In genomic region chr5:159916841-159917761, GRCh38 we compare ENCODE assay signal across 8 cellular contexts. TPM values are rescaled to one million over a fixed set of nuclear protein-coding genes. Genes with fewer than 3 reads are reported as not detected.
DNase-seq lines count a peak whose midpoint lies in the region; ATAC-seq and TF ChIP-seq lines count a peak whose summit lies in the region.

No MANE protein-coding gene starts in this region.

- H3K4me3 ChIP-seq in BJ (ENCODE audit: low read depth, low read length) (peak overlapping the region; percentile 33), Peyer's patch (peak overlapping the region; percentile 25 to 76 (median 46)), fibroblast of lung (replicated peaks in 1 of 4; ENCODE audit: control extremely low read depth in 1 of 4, insufficient read depth in 1 of 4, low read depth in 3 of 4, low read length in 4 of 4) (peak overlapping the region; percentile 18 to 75 (median 40)), osteoblast (ENCODE audit: insufficient read depth, low read length) (peak overlapping the region; percentile 66)

- TF ChIP-seq POLR2A in Peyer's patch (IDR thresholded peaks at IDR 0.05): no peak

- H3K4me1 ChIP-seq in Peyer's patch (peaks cover 0 to 22% (median 5%) of the 10 kb centered on the region in 4 donors), fibroblast of lung (ENCODE audit: control insufficient read depth, extremely low read depth, insufficient read depth, low read length) (peaks cover 6% of the 10 kb centered on the region), osteoblast (ENCODE audit: insufficient read depth, low read length) (peaks cover 18% of the 10 kb centered on the region)

- TF ChIP-seq CTCF in BJ (IDR thresholded peaks at IDR 0.05; ENCODE audit: insufficient read depth, low read depth, low read length) (0 out of 2 replicates have a peak, but pooled peaks have one; percentile 19), Peyer's patch (IDR thresholded peaks at IDR 0.05) (no peak), fibroblast of lung (conservative IDR thresholded peaks at IDR 0.05 in 1 of 2, IDR thresholded peaks at IDR 0.05 in 1 of 2; ENCODE audit: low read depth in 1 of 2, low read length in 2 of 2) (no peak), osteoblast (IDR thresholded peaks at IDR 0.05; ENCODE audit: extremely low read depth, low read depth, low read length) (peak; percentile 28)

- H3K9ac ChIP-seq in fibroblast of lung (ENCODE audit: insufficient read depth, low read length): no peak overlapping the region

- peak overlapping the region in 2 of 4 donors; percentile 27 to 80 for H3K27ac ChIP-seq in Peyer's patch
- no peak overlapping the region for H3K27ac ChIP-seq in fibroblast of lung (ENCODE audit: insufficient read depth, low read length)
- no peak overlapping the region for H3K27ac ChIP-seq in osteoblast (ENCODE audit: low read depth, low read length)

- POLR2A ChIA-PET in BJ (lab: Charles Lee): no interaction called here

- H2AFZ ChIP-seq in fibroblast of lung (ENCODE audit: low read length) (peak overlapping the region; percentile 3), osteoblast (ENCODE audit: low read length) (peak overlapping the region; percentile 76)

- H3K36me3 ChIP-seq in BJ (ENCODE audit: control insufficient read depth, insufficient read depth, low read length) (no peaks in the 10 kb centered on the region), Peyer's patch (no peaks in the 10 kb centered on the region), fibroblast of lung (ENCODE audit: control insufficient read depth, insufficient read depth, low read length) (no peaks in the 10 kb centered on the region), osteoblast (ENCODE audit: insufficient read depth, low read length) (no peaks in the 10 kb centered on the region)

- no peak for DNase-seq in BJ (ENCODE audit: low read depth)
- no peak for DNase-seq in Peyer's patch
- no peak for DNase-seq in fibroblast of lung (ENCODE audit: low read depth in 2 of 2)
- DNase-seq in osteoblast (ENCODE audit: insufficient read length, low spot score, missing footprints): peak; percentile 78
- DNase-seq in DMS153 (lab: John Stamatoyannopoulos, UW): no peak
- DNase-seq in NOMO-1 (lab: John Stamatoyannopoulos, UW; ENCODE audit: unreplicated experiment in 2 of 2): no peak
- DNase-seq in activated CD8-positive, alpha-beta memory T cell treated with anti-CD3 and anti-CD28 coated beads, Interleukin-2, amount 50 U/mL, for 48 hours: no peak

- CTCF ChIA-PET in BJ (lab: Yijun Ruan, JAX): interaction anchor here (0.6 to 11.5 kb wide), 29 partner anchors 8 to 474 kb away, joined by 3 to 91 read pairs (median 3); no protein-coding TSS in a partner anchor

- H3K79me2 ChIP-seq in fibroblast of lung (ENCODE audit: control insufficient read depth, insufficient read depth, low read length) (no peaks in the 10 kb centered on the region), osteoblast (ENCODE audit: insufficient read depth, low read length) (no peaks in the 10 kb centered on the region)

- no peak overlapping the region for H3K4me2 ChIP-seq in fibroblast of lung (ENCODE audit: extremely low read depth, insufficient read depth, low read length)
- peak overlapping the region; percentile 73 for H3K4me2 ChIP-seq in osteoblast (ENCODE audit: insufficient read depth, low read length)

- H3K9me3 ChIP-seq in Peyer's patch (no peaks in the 10 kb centered on the region), fibroblast of lung (ENCODE audit: control insufficient read depth, insufficient read depth, low read depth, low read length) (no peaks in the 10 kb centered on the region), osteoblast (ENCODE audit: low read depth, low read length) (no peaks in the 10 kb centered on the region)

- H4K20me1 ChIP-seq in fibroblast of lung (ENCODE audit: control insufficient read depth, extremely low read depth, insufficient read depth, low read length) (no peaks in the 10 kb centered on the region), osteoblast (ENCODE audit: insufficient read depth, low read length) (no peaks in the 10 kb centered on the region)

- no peaks in the 10 kb centered on the region for H3K27me3 ChIP-seq in BJ (ENCODE audit: control insufficient read depth, insufficient read depth, low read length)
- H3K27me3 ChIP-seq in Peyer's patch: no peaks in the 10 kb centered on the region
- peaks cover 2% of the 10 kb centered on the region for H3K27me3 ChIP-seq in fibroblast of lung (ENCODE audit: control insufficient read depth, insufficient read depth, low read length)
- H3K27me3 ChIP-seq in osteoblast (ENCODE audit: insufficient read depth, low read length): no peaks in the 10 kb centered on the region

- ATAC-seq in GM18517 (IDR thresholded peaks at IDR 0.05; ENCODE audit: unreplicated experiment): no peak

RNA-seq across cellular contexts. Expression of gene ADRA1B, which starts 0.8 kb away (rescaled TPM):
- polyA plus RNA-seq in BJ (2011; rRNA removed): 1.1 and 2.1 TPM in 2 replicates
- polyA minus RNA-seq in BJ (2011; rRNA and poly(A)+ RNA removed): 1.2 and 1.6 TPM in 2 replicates
- total RNA-seq in Peyer's patch: 10 to 100 TPM in 1 of 4 donors, 1 to 10 TPM in 3; 1.7 to 12.2 (median 5.2) TPM
- total RNA-seq in fibroblast of lung: 0.26 and 0.99 TPM in 2 replicates
- polyA plus RNA-seq in fibroblast of lung: 0.73 and 1.7 TPM in 2 replicates
- 1.3 and 2.4 TPM in 2 replicates for polyA plus RNA-seq in fibroblast of lung (2012)
- polyA minus RNA-seq in fibroblast of lung (ENCODE audit: low replicate concordance): 0.19 and 5.2 TPM in 2 replicates
- total RNA-seq in osteoblast: 0.29 and 0.36 TPM in 2 replicates

Comparison
In these comparisons a context has a peak if more than half of its experiments do, and no peak if none do; other contexts are left out.
1. CTCF ChIP-seq: peak in BJ (single experiment) and osteoblast (single experiment); none in Peyer's patch (0 of 6) and fibroblast of lung (0 of 2).
2. Peak in every context shown above with its lines, with median percentiles within 50 percentile points of each other: H3K4me3 ChIP-seq.